Comparison of ENCODE assay signal across 8 cellular contexts in genomic region chr16:19137201-19137601, GRCh38. TPM values are rescaled to one million over a fixed set of nuclear protein-coding genes. Genes with fewer than 3 reads are reported as not detected.
DNase-seq lines count a peak whose midpoint lies in the region; FAIRE-seq and TF ChIP-seq lines count a peak whose summit lies in the region.

No MANE protein-coding gene starts in this region.

- no peak overlapping the region for H3K23ac ChIP-seq in neuronal stem cell (ENCODE audit: low read depth, low read length, poor library complexity)

- WGBS in neuronal stem cell (ENCODE audit: extremely low coverage in 2 of 2, insufficient read length in 2 of 2, insufficient replicate concordance in 1 of 2), 2 donors = no CpG with 5 or more reads among the region's 5 CpGs

- H2BK120ac ChIP-seq in neuronal stem cell (ENCODE audit: low read depth, low read length) = no peak overlapping the region

- peak overlapping the region; percentile 73 for H2AFZ ChIP-seq in neuronal stem cell (ENCODE audit: low read length)

- peak; percentile 71 for DNase-seq in EH (ENCODE audit: low read depth)
- peak; percentile 43 to 66 for DNase-seq in NCI-H2081 (lab: John Stamatoyannopoulos, UW)
- peak; percentile 59 for DNase-seq in bronchial epithelial cell (ENCODE audit: low read depth)
- no peak for DNase-seq in neuronal stem cell (ENCODE audit: low spot score)
- DNase-seq in UCSD-AML1 (lab: John Stamatoyannopoulos, UW; ENCODE audit: unreplicated experiment) = no peak
- DNase-seq in SW480 (ENCODE audit: low spot score) = no peak
- no peak for DNase-seq in activated gamma-delta T cell treated with Interleukin-2 at 50 U/mL for 16 hours
- DNase-seq in NCI-H2196 (lab: John Stamatoyannopoulos, UW; ENCODE audit: unreplicated experiment) = no peak

- no peak for TF ChIP-seq CTCF in bronchial epithelial cell (IDR thresholded peaks at IDR 0.05; ENCODE audit: insufficient read depth, low read length, severe bottlenecking)

- H3K79me1 ChIP-seq in neuronal stem cell (ENCODE audit: low read depth, low read length) = no peaks in the 10 kb centered on the region

- H2AK5ac ChIP-seq in neuronal stem cell (ENCODE audit: low read depth, low read length) = no peak overlapping the region

- H3K36me3 ChIP-seq in bronchial epithelial cell (ENCODE audit: control insufficient read depth, insufficient read depth, low read length) (no peaks in the 10 kb centered on the region), neuronal stem cell (replicated peaks in 1 of 2; ENCODE audit: control insufficient read depth in 2 of 2, insufficient read depth in 2 of 2, low read length in 2 of 2) (no peaks in the 10 kb centered on the region)

- H4K91ac ChIP-seq in neuronal stem cell (ENCODE audit: low read depth, low read length, poor library complexity) = no peak overlapping the region

- H3K4me2 ChIP-seq in neuronal stem cell (ENCODE audit: insufficient read depth, low read length, poor library complexity, severe bottlenecking) = no peak overlapping the region

- H2BK5ac ChIP-seq in neuronal stem cell (ENCODE audit: low read length) = no peak overlapping the region

- no peak overlapping the region for H3K4ac ChIP-seq in neuronal stem cell (ENCODE audit: low read length)

- H2BK12ac ChIP-seq in neuronal stem cell (ENCODE audit: low read length) = no peak overlapping the region

- H3K27me3 ChIP-seq in bronchial epithelial cell (ENCODE audit: control insufficient read depth, insufficient read depth, low read length) (no peaks in the 10 kb centered on the region), neuronal stem cell (ENCODE audit: control insufficient read depth in 3 of 3, insufficient read depth in 3 of 3, low read depth in 1 of 3, low read length in 3 of 3) (no peaks in the 10 kb centered on the region)

- no peak overlapping the region for H3K14ac ChIP-seq in neuronal stem cell (ENCODE audit: low read length)

- FAIRE-seq in bronchial epithelial cell (lab: Jason Lieb, UNC) = no peak

- no peak overlapping the region for H3K4me3 ChIP-seq in bronchial epithelial cell (ENCODE audit: low read depth, low read length)
- no peak overlapping the region for H3K4me3 ChIP-seq in neuronal stem cell (ENCODE audit: low read length in 2 of 2)

- peaks cover 0 to 4% of the 10 kb centered on the region in 2 donors for H3K4me1 ChIP-seq in neuronal stem cell (ENCODE audit: control insufficient read depth in 2 of 2, insufficient read depth in 1 of 2, low read depth in 1 of 2, low read length in 2 of 2)

- no peak overlapping the region for H3K9ac ChIP-seq in neuronal stem cell (ENCODE audit: low read depth, low read length, poor library complexity)

- no peak overlapping the region for H3K27ac ChIP-seq in neuronal stem cell (replicated peaks; ENCODE audit: low read length)

- no peaks in the 10 kb centered on the region for H3K9me3 ChIP-seq in neuronal stem cell (replicated peaks in 1 of 2; ENCODE audit: control insufficient read depth in 2 of 2, insufficient read depth in 1 of 2, low read depth in 1 of 2, low read length in 2 of 2)

- H2BK15ac ChIP-seq in neuronal stem cell (ENCODE audit: low read length) = no peak overlapping the region

- H4K8ac ChIP-seq in neuronal stem cell (ENCODE audit: low read depth, low read length) = no peak overlapping the region

- no peak overlapping the region for H3K18ac ChIP-seq in neuronal stem cell (ENCODE audit: low read length)

RNA-seq across cellular contexts. Expression of gene ITPRIPL2, which starts 23.4 kb away (rescaled TPM):
- 16.8 and 18.7 TPM in 2 replicates for total RNA-seq in bronchial epithelial cell
- polyA plus RNA-seq in neuronal stem cell (2013, experiment 1 of 2) = 3.2 TPM
- polyA plus RNA-seq in neuronal stem cell (2013, experiment 2 of 2) = 3.5 TPM

RNA-seq across cellular contexts. Expression of gene SYT17, which starts 30.8 kb away (rescaled TPM):
- total RNA-seq in bronchial epithelial cell = 1.1 and 1.3 TPM in 2 replicates
- polyA plus RNA-seq in neuronal stem cell (2013, experiment 1 of 2) = 19.4 TPM
- 21.3 TPM for polyA plus RNA-seq in neuronal stem cell (2013, experiment 2 of 2)

Comparison
In these comparisons a context has a peak if more than half of its experiments do, and no peak if none do; other contexts are left out.
1. DNase-seq: peak in EH (single experiment), NCI-H2081 (2 of 2) and bronchial epithelial cell (single experiment); none in neuronal stem cell (single experiment), UCSD-AML1 (single experiment), SW480 (single experiment), activated gamma-delta T cell treated with Interleukin-2 at 50 U/mL for 16 hours (single experiment) and NCI-H2196 (single experiment).